Comparison of ENCODE assay signal across 26 cellular contexts in the genomic region with DNA sequence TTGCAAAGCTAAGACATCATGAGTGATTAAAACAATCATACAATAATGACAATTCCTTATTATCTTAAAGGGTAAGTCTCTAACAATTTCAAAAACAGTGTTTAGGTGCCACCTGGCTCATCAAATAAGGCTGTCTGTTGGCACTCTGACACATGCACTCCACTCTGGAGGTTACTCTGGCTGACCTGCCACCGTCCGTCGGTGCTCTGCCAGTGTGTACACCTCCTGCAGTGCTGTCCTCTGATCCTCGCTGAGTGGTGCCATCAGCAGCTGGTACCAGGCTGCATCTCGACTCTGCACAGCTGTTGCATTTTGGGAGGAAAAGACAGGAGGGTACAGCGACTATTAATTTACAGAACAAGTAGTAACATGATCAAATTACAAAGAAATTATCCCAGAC.
DNase-seq lines count a peak whose midpoint lies in the region; ATAC-seq and TF ChIP-seq lines count a peak whose summit lies in the region.
"Had no signal": no experiment of that assay in that cellular context is flagged by ENCODE, and none has a peak within 500 bp of the region (broad histone marks: within the 10 kb centered on the region; RNA-seq: fewer than 3 reads in every experiment).

No MANE protein-coding gene starts in this region.

- no TSS peak for BruUV-seq in Calu3 (replicated peaks; lab: Mats Ljungman, UMichigan)

- no peaks in the 10 kb centered on the region for H3K9me3 Mint-ChIP-seq in Calu3 (ENCODE audit: low read depth, unreplicated experiment)
- H3K9me3 Mint-ChIP-seq: dendritic cell treated with granulocyte-macrophage colony-stimulating factor and Interleukin-4, amounts not matched to agents 40 ng/mL and 50 ng/mL, for 4 days; memory B cell; neural progenitor cell; stimulated activated memory B cell treated with anti-CD40 and anti-IgM and Interleukin-4, amounts not matched to agents 10 μg/mL and 1 μg/mL and 100 μg/mL, for 72 hours had no signal

- H3K4me3 Mint-ChIP-seq in Calu3 (ENCODE audit: low read depth, unreplicated experiment): no peak overlapping the region
- H3K4me3 Mint-ChIP-seq: activated naive CD8-positive, alpha-beta T cell; dendritic cell treated with granulocyte-macrophage colony-stimulating factor and Interleukin-4, amounts not matched to agents 40 ng/mL and 50 ng/mL, for 4 days; memory B cell; neural progenitor cell; stimulated activated memory B cell treated with anti-CD40 and anti-IgM and Interleukin-4, amounts not matched to agents 10 μg/mL and 1 μg/mL and 100 μg/mL, for 72 hours; T-helper 17 cell had no signal

- no peaks in the 10 kb centered on the region for H3K4me1 Mint-ChIP-seq in Calu3 (ENCODE audit: low read depth, unreplicated experiment)
- H3K4me1 Mint-ChIP-seq: memory B cell; neural progenitor cell; stimulated activated memory B cell treated with anti-CD40 and anti-IgM and Interleukin-4, amounts not matched to agents 10 μg/mL and 1 μg/mL and 100 μg/mL, for 72 hours had no signal

- no peak overlapping the region for H3K27ac ChIP-seq in right atrium auricular region
- no peak overlapping the region for H3K27ac ChIP-seq in left ventricle myocardium inferior (replicated peaks)
- no peak overlapping the region for H3K27ac ChIP-seq in coronary artery
- H3K27ac ChIP-seq: BLaER1 treated with 17β-estradiol and CSF1 and Interleukin-3, amounts not matched to agents 10 nM and 100 nM; esophagus muscularis mucosa; foreskin keratinocyte; neural progenitor cell; RWPE1; sigmoid colon; upper lobe of left lung had no signal

- DNase-seq in Right ventricle myocardium superior: no peak
- no peak for DNase-seq in right atrium auricular region (ENCODE audit: low spot score)
- peak; percentile 94 for DNase-seq in NCI-H2171 treated with DMSO at 0.1 percent for 48 hours (lab: John Stamatoyannopoulos, UW)
- peak; percentile 16 for DNase-seq in left ventricle myocardium inferior
- no peak for DNase-seq in Calu3
- no peak for DNase-seq in coronary artery (ENCODE audit: low spot score)
- DNase-seq in cortex of kidney (lab: John Stamatoyannopoulos, UW): no peak
- DNase-seq: activated CD8-positive, alpha-beta memory T cell treated with anti-CD3 and anti-CD28 coated beads for 24 hours; activated effector memory CD4-positive, alpha-beta T cell treated with Interleukin-2 at 50 U/mL for 16 hours; anterior cingulate cortex; caudate nucleus; EL; foreskin keratinocyte; sigmoid colon; SK-N-SH; stimulated activated CD4-positive, alpha-beta T cell treated with anti-CD3 and anti-CD28 coated beads, Interleukin-4, amount 100 ng/mL, for 4 hours; T-helper 17 cell had no signal

- H3K9me3 ChIP-seq in right atrium auricular region: no peaks in the 10 kb centered on the region
- no peaks in the 10 kb centered on the region for H3K9me3 ChIP-seq in left ventricle myocardium inferior (replicated peaks)
- H3K9me3 ChIP-seq: BLaER1 treated with 17β-estradiol and CSF1 and Interleukin-3, amounts not matched to agents 10 nM and 100 nM; esophagus muscularis mucosa; sigmoid colon; SK-N-SH; upper lobe of left lung had no signal

- H3K4me3 ChIP-seq in right atrium auricular region (no peak overlapping the region), left ventricle myocardium inferior (no peak overlapping the region), coronary artery (no peak overlapping the region)
- H3K4me3 ChIP-seq: BLaER1 treated with 17β-estradiol and CSF1 and Interleukin-3, amounts not matched to agents 10 nM and 100 nM; esophagus muscularis mucosa; neural progenitor cell; sigmoid colon; upper lobe of left lung had no signal

- H3K27me3 ChIP-seq in right atrium auricular region (no peaks in the 10 kb centered on the region), left ventricle myocardium inferior (ENCODE audit: low read depth) (no peaks in the 10 kb centered on the region)
- H3K27me3 ChIP-seq: BLaER1 treated with 17β-estradiol and CSF1 and Interleukin-3, amounts not matched to agents 10 nM and 100 nM; esophagus muscularis mucosa; foreskin keratinocyte; neural progenitor cell; sigmoid colon; upper lobe of left lung had no signal

- CTCF ChIA-PET in Calu3 (lab: Charles Lee): no interaction called here

- H3K36me3 ChIP-seq in right atrium auricular region: peaks cover 61% of the 10 kb centered on the region
- peaks cover 64% of the 10 kb centered on the region for H3K36me3 ChIP-seq in left ventricle myocardium inferior

- H3K36me3 Mint-ChIP-seq in Calu3 (ENCODE audit: insufficient read depth, unreplicated experiment): peaks cover 9% of the 10 kb centered on the region

- peak; percentile 83 for ATAC-seq in Right ventricle myocardium superior (ENCODE audit: poor library complexity)
- ATAC-seq: foreskin keratinocyte; stimulated activated memory B cell treated with anti-CD40 and anti-IgM and Interleukin-4, amounts not matched to agents 10 μg/mL and 1 μg/mL and 100 μg/mL, for 72 hours; T-helper 17 cell had no signal

- no peak overlapping the region for H3K27ac Mint-ChIP-seq in Calu3 (ENCODE audit: unreplicated experiment)
- H3K27ac Mint-ChIP-seq: activated naive CD8-positive, alpha-beta T cell; dendritic cell treated with granulocyte-macrophage colony-stimulating factor and Interleukin-4, amounts not matched to agents 40 ng/mL and 50 ng/mL, for 4 days; memory B cell; stimulated activated memory B cell treated with anti-CD40 and anti-IgM and Interleukin-4, amounts not matched to agents 10 μg/mL and 1 μg/mL and 100 μg/mL, for 72 hours had no signal

- H3K4me1 ChIP-seq in right atrium auricular region (peaks cover 0 to 5% of the 10 kb centered on the region in 2 donors), left ventricle myocardium inferior (peaks cover 19% of the 10 kb centered on the region)
- H3K4me1 ChIP-seq: BLaER1 treated with 17β-estradiol and CSF1 and Interleukin-3, amounts not matched to agents 10 nM and 100 nM; foreskin keratinocyte; sigmoid colon; upper lobe of left lung had no signal

- TF ChIP-seq CTCF in right atrium auricular region (IDR thresholded peaks at IDR 0.05) (no peak), left ventricle myocardium inferior (IDR thresholded peaks at IDR 0.05; ENCODE audit: borderline replicate concordance) (no peak), Calu3 (IDR thresholded peaks at IDR 0.05; ENCODE audit: unreplicated experiment) (no peak), coronary artery (IDR thresholded peaks at IDR 0.05) (no peak)

- H3K27me3 Mint-ChIP-seq in Calu3 (ENCODE audit: unreplicated experiment): no peaks in the 10 kb centered on the region
- H3K27me3 Mint-ChIP-seq: activated naive CD8-positive, alpha-beta T cell; dendritic cell treated with granulocyte-macrophage colony-stimulating factor and Interleukin-4, amounts not matched to agents 40 ng/mL and 50 ng/mL, for 4 days; memory B cell; stimulated activated memory B cell treated with anti-CD40 and anti-IgM and Interleukin-4, amounts not matched to agents 10 μg/mL and 1 μg/mL and 100 μg/mL, for 72 hours; T-helper 17 cell had no signal

- intact Hi-C loops in Right ventricle myocardium superior (cut with DNase I) (no loop called here), left ventricle myocardium inferior (cut with micrococcal nuclease) (no loop called here), Calu3 (cut with micrococcal nuclease; ENCODE audit: unreplicated experiment) (no loop called here)

Comparison
In these comparisons a context has a peak if more than half of its experiments do, and no peak if none do; other contexts are left out.
1. DNase-seq: peak in NCI-H2171 treated with DMSO at 0.1 percent for 48 hours (single experiment) and left ventricle myocardium inferior (single experiment); none in Right ventricle myocardium superior (single experiment), right atrium auricular region (single experiment), Calu3 (single experiment), coronary artery (single experiment) and cortex of kidney (single experiment).